ENCODE assay signal across 19 cellular contexts in genomic region chr22:24178021-24178431, GRCh38. TPM values are rescaled to one million over a fixed set of nuclear protein-coding genes. Genes with fewer than 3 reads are reported as not detected.
A peak's percentile ranks its signal among the peaks of the same experiment; 100 is the strongest.
DNase-seq lines count a peak whose midpoint lies in the region; TF ChIP-seq lines count a peak whose summit lies in the region.
"Had no signal": no experiment of that assay in that cellular context is flagged by ENCODE, and none has a peak within 500 bp of the region (broad histone marks: within the 10 kb centered on the region; RNA-seq: fewer than 3 reads in every experiment).

No MANE protein-coding gene starts in this region.

- no peak overlapping the region for H3K4me3 ChIP-seq in HEK293 (ENCODE audit: low read depth, low read length)
- H3K4me3 ChIP-seq in left ventricle myocardium inferior: no peak overlapping the region
- H3K4me3 ChIP-seq in stomach: no peak overlapping the region
- no peak overlapping the region for H3K4me3 ChIP-seq in HAP-1
- H3K4me3 ChIP-seq: body of pancreas, tibial nerve had no signal

- POLR2A ChIA-PET in HEK293 (lab: Yijun Ruan, JAX): no interaction called here
- POLR2A ChIA-PET in RWPE1 (lab: Yijun Ruan, JAX; ENCODE audit: low non-redundant PET): no interaction called here

- in situ Hi-C loops in HAP-1 (cut with MboI; ENCODE audit: low sequenced_read_pairs): loop anchor here (10.0 kb wide), 1 partner anchor 193 kb away; the partner anchor contains the start of gene GSTT2

- 89 to 96% (median 91%) methylated on average over 8 to 12 of the region's 12 CpGs for WGBS in stomach, 5 donors

- H3K36me3 ChIP-seq in HEK293 (ENCODE audit: control insufficient read depth in 2 of 2, insufficient read depth in 1 of 2, low read length in 2 of 2) (peaks cover 0 to 33% of the 10 kb centered on the region in 2 experiments; a peak in 2 of 3 replicates), left ventricle myocardium inferior (peaks cover 28% of the 10 kb centered on the region), stomach (peaks cover 16 to 65% (median 55%) of the 10 kb centered on the region in 4 donors), HAP-1 (replicated peaks) (no peaks in the 10 kb centered on the region; the same call in 1 of the 2 replicates)

- no peaks in the 10 kb centered on the region for H3K27me3 ChIP-seq in left ventricle myocardium inferior (ENCODE audit: low read depth)
- no peaks in the 10 kb centered on the region for H3K27me3 ChIP-seq in stomach
- H3K27me3 ChIP-seq in HAP-1 (ENCODE audit: low read depth): no peaks in the 10 kb centered on the region
- H3K27me3 ChIP-seq: body of pancreas, tibial nerve had no signal

- TF ChIP-seq CTCF in HEK293 (tag by site-specific recombination; IDR thresholded peaks at IDR 0.05): no peak
- no peak for TF ChIP-seq CTCF in RWPE1 (conservative IDR thresholded peaks at IDR 0.05; ENCODE audit: low read depth)
- TF ChIP-seq CTCF in left ventricle myocardium inferior (IDR thresholded peaks at IDR 0.05; ENCODE audit: borderline replicate concordance): no peak
- TF ChIP-seq CTCF in stomach (IDR thresholded peaks at IDR 0.05): no peak

- no peak for TF ChIP-seq POLR2A in stomach (IDR thresholded peaks at IDR 0.05)

- no peaks in the 10 kb centered on the region for H3K9me3 ChIP-seq in HEK293 (ENCODE audit: control insufficient read depth, insufficient read depth, low read depth, low read length)
- no peaks in the 10 kb centered on the region for H3K9me3 ChIP-seq in left ventricle myocardium inferior (replicated peaks)
- H3K9me3 ChIP-seq in stomach: no peaks in the 10 kb centered on the region
- no peaks in the 10 kb centered on the region for H3K9me3 ChIP-seq in HAP-1
- H3K9me3 ChIP-seq: body of pancreas, Caco-2, tibial nerve had no signal

- H3K27ac ChIP-seq in HEK293 (ENCODE audit: extremely low read depth, low read depth, low read length): no peak overlapping the region
- H3K27ac ChIP-seq in RWPE1: peak overlapping the region; percentile 64
- peak overlapping the region; percentile 23 for H3K27ac ChIP-seq in left ventricle myocardium inferior (replicated peaks)
- H3K27ac ChIP-seq in stomach: peak overlapping the region in 4 of 5 donors; percentile 26 to 79 (median 57)
- H3K27ac ChIP-seq: body of pancreas had no signal

- no peak for DNase-seq in RWPE1 (ENCODE audit: low spot score)
- DNase-seq in left ventricle myocardium inferior: no peak
- DNase-seq in stomach: no peak
- no peak for DNase-seq in activated CD4-positive, alpha-beta T cell treated with anti-CD3 and anti-CD28 coated beads, Interleukin-2, amount 50 U/mL, for 1 hour
- no peak for DNase-seq in DMS79 treated with DMSO at 0.1 percent for 48 hours (lab: John Stamatoyannopoulos, UW)
- DNase-seq in HAP-1 (ENCODE audit: low spot score in 2 of 2): no peak
- DNase-seq: activated CD4-positive, alpha-beta T cell treated with anti-CD3 and anti-CD28 coated beads for 36 hours; activated CD8-positive, alpha-beta memory T cell treated with anti-CD3 and anti-CD28 coated beads for 24 hours; activated gamma-delta T cell treated with Interleukin-2 at 50 U/mL for 16 hours; body of pancreas; C1 segment of cervical spinal cord; HFFc6; MV-4-11; NCI-H1694; SHP77 treated with DMSO at 0.1 percent for 48 hours; stimulated activated naive CD4-positive, alpha-beta T cell treated with Interleukin-2 at 50 U/mL for 16 hours had no signal

- H3K4me1 ChIP-seq in HEK293 (ENCODE audit: control insufficient read depth, insufficient read depth, low read length): peaks cover 3% of the 10 kb centered on the region; the same call in 1 of the 2 replicates
- H3K4me1 ChIP-seq in left ventricle myocardium inferior: peaks cover 73% of the 10 kb centered on the region
- peaks cover 19 to 77% (median 54%) of the 10 kb centered on the region in 4 donors for H3K4me1 ChIP-seq in stomach
- no peaks in the 10 kb centered on the region for H3K4me1 ChIP-seq in HAP-1

- intact Hi-C loops in left ventricle myocardium inferior (cut with micrococcal nuclease): no loop called here
- intact Hi-C loops in stomach (cut with DNase I; ENCODE audit: low total_unique reads): no loop called here

- TF ChIP-seq EP300 in stomach (IDR thresholded peaks at IDR 0.05): no peak

- CTCF ChIA-PET in HEK293 (lab: Yijun Ruan, JAX) (interaction anchor here (1.2 to 7.9 kb wide), 2 partner anchors 21 to 315 kb away, joined by 5 to 114 read pairs; no protein-coding TSS in a partner anchor), RWPE1 (lab: Yijun Ruan, JAX) (no interaction called here)

TF ChIP-seq in HEK293, 187 proteins besides CTCF, POLR2A, EP300 and RAD21:
- TF ChIP-seq KLF1 (tag by site-specific recombination; IDR thresholded peaks at IDR 0.05) (no peak), ZSCAN30 (tag by site-specific recombination; IDR thresholded peaks at IDR 0.05) (no peak), BCL11A (tag by site-specific recombination; IDR thresholded peaks at IDR 0.05; ENCODE audit: low read depth) (no peak), ZNF391 (tag by site-specific recombination; IDR thresholded peaks at IDR 0.05; ENCODE audit: borderline replicate concordance, low read depth) (no peak)
- TF ChIP-seq, protein P1, sequence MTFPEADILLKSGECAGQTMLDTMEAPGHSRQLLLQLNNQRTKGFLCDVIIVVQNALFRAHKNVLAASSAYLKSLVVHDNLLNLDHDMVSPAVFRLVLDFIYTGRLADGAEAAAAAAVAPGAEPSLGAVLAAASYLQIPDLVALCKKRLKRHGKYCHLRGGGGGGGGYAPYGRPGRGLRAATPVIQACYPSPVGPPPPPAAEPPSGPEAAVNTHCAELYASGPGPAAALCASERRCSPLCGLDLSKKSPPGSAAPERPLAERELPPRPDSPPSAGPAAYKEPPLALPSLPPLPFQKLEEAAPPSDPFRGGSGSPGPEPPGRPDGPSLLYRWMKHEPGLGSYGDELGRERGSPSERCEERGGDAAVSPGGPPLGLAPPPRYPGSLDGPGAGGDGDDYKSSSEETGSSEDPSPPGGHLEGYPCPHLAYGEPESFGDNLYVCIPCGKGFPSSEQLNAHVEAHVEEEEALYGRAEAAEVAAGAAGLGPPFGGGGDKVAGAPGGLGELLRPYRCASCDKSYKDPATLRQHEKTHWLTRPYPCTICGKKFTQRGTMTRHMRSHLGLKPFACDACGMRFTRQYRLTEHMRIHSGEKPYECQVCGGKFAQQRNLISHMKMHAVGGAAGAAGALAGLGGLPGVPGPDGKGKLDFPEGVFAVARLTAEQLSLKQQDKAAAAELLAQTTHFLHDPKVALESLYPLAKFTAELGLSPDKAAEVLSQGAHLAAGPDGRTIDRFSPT (tag by site-specific recombination; IDR thresholded peaks at IDR 0.05): peak; percentile 30; the same call in 1 of the 2 replicates

RNA-seq across cellular contexts. Expression of gene SUSD2, which starts 3.3 kb away (rescaled TPM):
- 3.2 TPM for total RNA-seq in left ventricle myocardium inferior
- 10 to 100 TPM in 3 of 5 donors, 1 to 10 TPM in 1, under 1 TPM in 1; 0.58 to 29.9 (median 17.5) TPM for total RNA-seq in stomach
- polyA plus RNA-seq in stomach: 1 to 10 TPM; 2.6 to 5.7 (median 3.2) TPM
